In genomic region chr6:100258752-100259151, GRCh38 we compare ENCODE assay signal across 1 cellular context.
TF ChIP-seq lines count a peak whose summit lies in the region.

No MANE protein-coding gene starts in this region.

TF ChIP-seq in SK-N-SH treated with all-trans-retinoic acid at 6 μM for 48 hours, 23 proteins besides CTCF, POLR2A, EP300 and RAD21 (continued from another document):
- no peak for TF ChIP-seq TSHZ2 (CRISPR knock-in tag; IDR thresholded peaks at IDR 0.05)
- no peak for TF ChIP-seq POU6F1 (CRISPR knock-in tag; IDR thresholded peaks at IDR 0.05; ENCODE audit: borderline replicate concordance, low read depth)
- TF ChIP-seq ZFP30 (CRISPR knock-in tag; IDR thresholded peaks at IDR 0.05), result no peak
- no peak for TF ChIP-seq ZFP3 (CRISPR knock-in tag; IDR thresholded peaks at IDR 0.05)
- no peak for TF ChIP-seq ZNF565 (CRISPR knock-in tag; conservative IDR thresholded peaks at IDR 0.05; ENCODE audit: low read depth)
- TF ChIP-seq ZNF70 (CRISPR knock-in tag; IDR thresholded peaks at IDR 0.05), result no peak
- TF ChIP-seq RARB (CRISPR knock-in tag; IDR thresholded peaks at IDR 0.05), result no peak
- TF ChIP-seq ISL1 (CRISPR knock-in tag; IDR thresholded peaks at IDR 0.05), result no peak
- TF ChIP-seq CSRNP3 (CRISPR knock-in tag; IDR thresholded peaks at IDR 0.05), result no peak
- TF ChIP-seq ESRRG (CRISPR knock-in tag; IDR thresholded peaks at IDR 0.05), result no peak
- TF ChIP-seq ZNF8 (CRISPR knock-in tag; IDR thresholded peaks at IDR 0.05), result no peak
- no peak for TF ChIP-seq SNAI2 (CRISPR knock-in tag; IDR thresholded peaks at IDR 0.05)
- no peak for TF ChIP-seq TCF4 (CRISPR knock-in tag; IDR thresholded peaks at IDR 0.05; ENCODE audit: borderline replicate concordance)
- TF ChIP-seq TOX (CRISPR knock-in tag; IDR thresholded peaks at IDR 0.05; ENCODE audit: borderline replicate concordance), result no peak
- no peak for TF ChIP-seq ARNTL (CRISPR knock-in tag; IDR thresholded peaks at IDR 0.05; ENCODE audit: borderline replicate concordance, low read depth)
